Comparison of ENCODE assay signal across 22 cellular contexts in genomic region chr21:36124395-36124794, GRCh38.
"Had no signal": no experiment of that assay in that cellular context is flagged by ENCODE, and none has a peak within 500 bp of the region (broad histone marks: within the 10 kb centered on the region; RNA-seq: fewer than 3 reads in every experiment).

No MANE protein-coding gene starts in this region.

- H3K9me3 Mint-ChIP-seq: dendritic cell treated with granulocyte-macrophage colony-stimulating factor and Interleukin-4, amounts not matched to agents 40 ng/mL and 50 ng/mL, for 4 days; effector memory CD8-positive, alpha-beta T cell; mesothelial cell of epicardium; naive B cell; naive thymus-derived CD8-positive, alpha-beta T cell had no signal

- H3K27ac Mint-ChIP-seq: dendritic cell treated with granulocyte-macrophage colony-stimulating factor and Interleukin-4, amounts not matched to agents 40 ng/mL and 50 ng/mL, for 4 days; effector memory CD8-positive, alpha-beta T cell; mesothelial cell of epicardium had no signal

- H3K4me1 ChIP-seq: colonic mucosa had no signal

- H3K36me3 Mint-ChIP-seq: mesothelial cell of epicardium, naive B cell had no signal

- H3K27me3 Mint-ChIP-seq: effector memory CD8-positive, alpha-beta T cell had no signal

- DNase-seq: colonic mucosa; cortex of kidney; effector CD8-positive, alpha-beta T cell; effector memory CD8-positive, alpha-beta T cell; esophagus squamous epithelium; foreskin fibroblast; foreskin melanocyte; gastrocnemius medialis; glutamatergic neuron; heart right ventricle; hippocampal formation; left cardiac atrium; left lung; left ventricle myocardium superior; lower lobe of right lung; mesenchymal stem cell; mucosa of descending colon; naive B cell; naive thymus-derived CD8-positive, alpha-beta T cell had no signal

- H3K9me3 ChIP-seq: colonic mucosa, esophagus squamous epithelium, gastrocnemius medialis, heart right ventricle, left lung, lower lobe of right lung, mucosa of descending colon had no signal

- H3K4me3 ChIP-seq: colonic mucosa, esophagus squamous epithelium, gastrocnemius medialis, heart right ventricle, left lung, lower lobe of right lung, mucosa of descending colon had no signal

- H3K4me3 Mint-ChIP-seq: dendritic cell treated with granulocyte-macrophage colony-stimulating factor and Interleukin-4, amounts not matched to agents 40 ng/mL and 50 ng/mL, for 4 days; mesothelial cell of epicardium; naive thymus-derived CD8-positive, alpha-beta T cell had no signal

- H3K4me1 Mint-ChIP-seq: mesothelial cell of epicardium had no signal

- H3K27ac ChIP-seq: colonic mucosa, gastrocnemius medialis, heart right ventricle, left lung, lower lobe of right lung had no signal

- H3K36me3 ChIP-seq: colonic mucosa, esophagus squamous epithelium, gastrocnemius medialis, heart right ventricle, left lung, lower lobe of right lung had no signal

- H3K27me3 ChIP-seq: colonic mucosa, esophagus squamous epithelium, heart right ventricle, left lung had no signal

- ATAC-seq: effector memory CD8-positive, alpha-beta T cell; esophagus mucosa; gastrocnemius medialis; heart right ventricle; left cardiac atrium; left lung; left ventricle myocardium superior; lower lobe of right lung; mucosa of descending colon; naive thymus-derived CD8-positive, alpha-beta T cell had no signal
